In genomic region chr15:68792901-68793766, GRCh38 we compare ENCODE assay signal across 12 cellular contexts. TPM values are rescaled to one million over a fixed set of nuclear protein-coding genes. Genes with fewer than 3 reads are reported as not detected.
DNase-seq lines count a peak whose midpoint lies in the region; ATAC-seq and TF ChIP-seq lines count a peak whose summit lies in the region.
"Had no signal": no experiment of that assay in that cellular context is flagged by ENCODE, and none has a peak within 500 bp of the region (broad histone marks: within the 10 kb centered on the region; RNA-seq: fewer than 3 reads in every experiment).

No MANE protein-coding gene starts in this region.

- H3K9me3 ChIP-seq in hepatocyte (ENCODE audit: low read depth), result no peaks in the 10 kb centered on the region
- no peaks in the 10 kb centered on the region for H3K9me3 ChIP-seq in gastrocnemius medialis
- H3K9me3 ChIP-seq in smooth muscle cell (replicated peaks; ENCODE audit: low read depth), result no peaks in the 10 kb centered on the region
- H3K9me3 ChIP-seq: tibial nerve had no signal

- peak; percentile 7 for DNase-seq in NCI-H2029 (lab: John Stamatoyannopoulos, UW)
- no peak for DNase-seq in NCI-H2029 treated with DMSO at 0.1 percent for 48 hours (lab: John Stamatoyannopoulos, UW)
- DNase-seq in hepatocyte (ENCODE audit: low spot score), result no peak
- peak; percentile 48 to 57 for DNase-seq in gastrocnemius medialis
- no peak for DNase-seq in NCI-H187 (lab: John Stamatoyannopoulos, UW)
- DNase-seq in smooth muscle cell (lab: John Stamatoyannopoulos, UW; ENCODE audit: unreplicated experiment), result no peak
- DNase-seq: kidney glomerular epithelial cell, RPMI8226 had no signal

- no peak for ATAC-seq in activated T-helper 17 cell treated with anti-CD3 and anti-CD28 coated beads, Interleukin-2, amount 50 U/mL, for 72 hours (replicated peaks)
- ATAC-seq in gastrocnemius medialis (peak; percentile 22 to 29), HG03159 (IDR thresholded peaks at IDR 0.05; ENCODE audit: unreplicated experiment) (no peak)

- peaks cover 14% of the 10 kb centered on the region for H3F3A ChIP-seq in smooth muscle cell (ENCODE audit: low read depth)

- H4K20me1 ChIP-seq in hepatocyte (ENCODE audit: insufficient read depth, poor library complexity, severe bottlenecking), result peaks cover 64% of the 10 kb centered on the region
- peaks cover 100% of the 10 kb centered on the region for H4K20me1 ChIP-seq in smooth muscle cell (ENCODE audit: low read depth)

- peak overlapping the region; percentile 56 for H3K27ac ChIP-seq in hepatocyte
- H3K27ac ChIP-seq in gastrocnemius medialis, result peak overlapping the region; percentile 80 to 93 (median 90)
- H3K27ac ChIP-seq in smooth muscle cell (ENCODE audit: low read depth), result no peak overlapping the region
- H3K27ac ChIP-seq: 22Rv1 had no signal

- no peaks in the 10 kb centered on the region for H3K27me3 Mint-ChIP-seq in activated T-helper 17 cell treated with anti-CD3 and anti-CD28 coated beads, Interleukin-2, amount 50 U/mL, for 72 hours

- no peak overlapping the region for H3K9ac ChIP-seq in smooth muscle cell (ENCODE audit: low read depth)

- peaks cover 59% of the 10 kb centered on the region for H3K4me1 ChIP-seq in hepatocyte (ENCODE audit: insufficient read depth)
- peaks cover 86 to 90% of the 10 kb centered on the region in 2 donors for H3K4me1 ChIP-seq in gastrocnemius medialis
- peaks cover 36% of the 10 kb centered on the region for H3K4me1 ChIP-seq in smooth muscle cell (ENCODE audit: low read depth)

- no peaks in the 10 kb centered on the region for H3K9me2 ChIP-seq in hepatocyte (replicated peaks; ENCODE audit: insufficient read depth)

- H3K4me3 ChIP-seq in hepatocyte (no peak overlapping the region), gastrocnemius medialis (peak overlapping the region in 1 of 4 donors; percentile 19), smooth muscle cell (no peak overlapping the region)
- H3K4me3 ChIP-seq: tibial nerve had no signal

- H3K27ac Mint-ChIP-seq in activated T-helper 17 cell treated with anti-CD3 and anti-CD28 coated beads, Interleukin-2, amount 50 U/mL, for 72 hours, result peak overlapping the region; percentile 12

- H3K27me3 ChIP-seq in hepatocyte (no peaks in the 10 kb centered on the region), gastrocnemius medialis (no peaks in the 10 kb centered on the region), smooth muscle cell (ENCODE audit: low read depth) (no peaks in the 10 kb centered on the region)
- H3K27me3 ChIP-seq: tibial nerve had no signal

- H3K36me3 Mint-ChIP-seq in activated T-helper 17 cell treated with anti-CD3 and anti-CD28 coated beads, Interleukin-2, amount 50 U/mL, for 72 hours (ENCODE audit: low read depth), result peaks cover 29% of the 10 kb centered on the region

- no peaks in the 10 kb centered on the region for H3K9me3 Mint-ChIP-seq in activated T-helper 17 cell treated with anti-CD3 and anti-CD28 coated beads, Interleukin-2, amount 50 U/mL, for 72 hours

- H3K4me1 Mint-ChIP-seq in activated T-helper 17 cell treated with anti-CD3 and anti-CD28 coated beads, Interleukin-2, amount 50 U/mL, for 72 hours, result peaks cover 40% of the 10 kb centered on the region

- no peaks in the 10 kb centered on the region for H3K36me3 ChIP-seq in hepatocyte (replicated peaks; ENCODE audit: insufficient read depth, low read depth)
- no peaks in the 10 kb centered on the region for H3K36me3 ChIP-seq in gastrocnemius medialis
- no peaks in the 10 kb centered on the region for H3K36me3 ChIP-seq in smooth muscle cell (ENCODE audit: low read depth)
- H3K36me3 ChIP-seq: tibial nerve had no signal

- H3K4me2 ChIP-seq in hepatocyte (peak overlapping the region; percentile 30), smooth muscle cell (no peak overlapping the region)

- TF ChIP-seq POLR2A in gastrocnemius medialis (IDR thresholded peaks at IDR 0.05), result no peak

- TF ChIP-seq CTCF in hepatocyte (IDR thresholded peaks at IDR 0.05; ENCODE audit: poor library complexity) (no peak), gastrocnemius medialis (IDR thresholded peaks at IDR 0.05 in 4 of 5, conservative IDR thresholded peaks at IDR 0.05 in 1 of 5) (no peak), smooth muscle cell (IDR thresholded peaks at IDR 0.05; ENCODE audit: borderline replicate concordance, insufficient read depth, poor library complexity, severe bottlenecking) (no peak)

- H3K4me3 Mint-ChIP-seq in activated T-helper 17 cell treated with anti-CD3 and anti-CD28 coated beads, Interleukin-2, amount 50 U/mL, for 72 hours, result peak overlapping the region; percentile 63

- H2AFZ ChIP-seq in hepatocyte (no peak overlapping the region), smooth muscle cell (ENCODE audit: low read depth) (no peak overlapping the region)

- in situ Hi-C loops in gastrocnemius medialis (cut with MboI; ENCODE audit: low sequenced_read_pairs in 4 of 4), result no loop called here

- 57% methylated on average over 14 of the region's 14 CpGs for WGBS in hepatocyte (ENCODE audit: low lambda C conversion rate, missing lambda C conversion rate)
- WGBS in smooth muscle cell (ENCODE audit: low lambda C conversion rate), result 73% methylated on average over 14 of the region's 14 CpGs

- intact Hi-C loops in gastrocnemius medialis (cut with DNase I; ENCODE audit: low total_unique reads), result no loop called here

- H3K79me2 ChIP-seq in hepatocyte (peaks cover 97% of the 10 kb centered on the region), smooth muscle cell (ENCODE audit: low read depth) (peaks cover 85% of the 10 kb centered on the region)

RNA-seq across cellular contexts. Expression of gene ANP32A, which starts 27.6 kb away (rescaled TPM):
- 100 to 1,000 TPM; 130 to 221 TPM for total RNA-seq in activated T-helper 17 cell treated with anti-CD3 and anti-CD28 coated beads, Interleukin-2, amount 50 U/mL, for 72 hours
- 59.4 and 81.8 TPM in 2 replicates for total RNA-seq in hepatocyte
- polyA plus RNA-seq in hepatocyte, result 114 and 120 TPM in 2 replicates
- 10 to 100 TPM; 27.1 to 55.8 (median 50.6) TPM for total RNA-seq in gastrocnemius medialis
- total RNA-seq in smooth muscle cell, result 63.1 and 71.8 TPM in 2 replicates
- polyA plus RNA-seq in smooth muscle cell, result 93.7 and 129 TPM in 2 replicates

Comparison
In these comparisons a context has a peak if more than half of its experiments do, and no peak if none do; other contexts are left out.
1. DNase-seq: peak in NCI-H2029 (single experiment) and gastrocnemius medialis (2 of 2); none in NCI-H2029 treated with DMSO at 0.1 percent for 48 hours (single experiment), hepatocyte (single experiment), NCI-H187 (0 of 2) and smooth muscle cell (single experiment).
2. ATAC-seq: peak in gastrocnemius medialis (2 of 2); none in activated T-helper 17 cell treated with anti-CD3 and anti-CD28 coated beads, Interleukin-2, amount 50 U/mL, for 72 hours (single experiment) and HG03159 (single experiment).